8 cellular contexts compared by ENCODE assay signal in genomic region chr18:27017901-27018500, GRCh38.
DNase-seq lines count a peak whose midpoint lies in the region; ATAC-seq and TF ChIP-seq lines count a peak whose summit lies in the region.

No MANE protein-coding gene starts in this region.

- H2AFZ ChIP-seq in GM23338 = no peak overlapping the region

- H4K20me1 ChIP-seq in GM23338 (replicated peaks; ENCODE audit: insufficient read depth) = no peaks in the 10 kb centered on the region

- TF ChIP-seq CTCF in C4-2B (conservative IDR thresholded peaks at IDR 0.05) (peak; percentile 78), GM23338 (conservative IDR thresholded peaks at IDR 0.05; ENCODE audit: low read depth in 2 of 2) (peak; percentile 78 to 87), right atrium auricular region (IDR thresholded peaks at IDR 0.05) (peak; percentile 38 to 72)

- no peaks in the 10 kb centered on the region for H3K9me2 ChIP-seq in GM23338 (ENCODE audit: insufficient read depth)

- H3K36me3 Mint-ChIP-seq in GM23338 (ENCODE audit: low read depth) = no peaks in the 10 kb centered on the region
- no peaks in the 10 kb centered on the region for H3K36me3 Mint-ChIP-seq in T-helper 2 cell treated with Interferon-gamma antibody and Interleukin-4, amounts not matched to agents 5 μg/mL and 100 μg/mL, for 36 hours (ENCODE audit: low read depth)

- H3K79me2 ChIP-seq in GM23338 (replicated peaks; ENCODE audit: insufficient read depth) = no peaks in the 10 kb centered on the region

- no peak overlapping the region for H3K4me3 Mint-ChIP-seq in GM23338
- H3K4me3 Mint-ChIP-seq in T-helper 2 cell treated with Interferon-gamma antibody and Interleukin-4, amounts not matched to agents 5 μg/mL and 100 μg/mL, for 36 hours = no peak overlapping the region

- no peaks in the 10 kb centered on the region for H3K27me3 Mint-ChIP-seq in GM23338 (ENCODE audit: insufficient read depth, low read depth, poor library complexity)
- no peaks in the 10 kb centered on the region for H3K27me3 Mint-ChIP-seq in T-helper 2 cell treated with Interferon-gamma antibody and Interleukin-4, amounts not matched to agents 5 μg/mL and 100 μg/mL, for 36 hours (ENCODE audit: low read depth)

- no peaks in the 10 kb centered on the region for H3K9me3 ChIP-seq in right atrium auricular region

- no peak overlapping the region for H3K27ac ChIP-seq in C4-2B
- no peak overlapping the region for H3K27ac ChIP-seq in GM23338 (ENCODE audit: low read depth)
- H3K27ac ChIP-seq in right atrium auricular region = no peak overlapping the region

- H3K4me2 ChIP-seq in GM23338 = no peak overlapping the region

- peaks cover 6% of the 10 kb centered on the region; the same call in 2 of the 3 replicates for H3K4me1 Mint-ChIP-seq in GM23338
- no peaks in the 10 kb centered on the region for H3K4me1 Mint-ChIP-seq in T-helper 2 cell treated with Interferon-gamma antibody and Interleukin-4, amounts not matched to agents 5 μg/mL and 100 μg/mL, for 36 hours (ENCODE audit: low read depth)

- peaks cover 7% of the 10 kb centered on the region; the same call in 1 of the 2 replicates for H3K4me1 ChIP-seq in GM23338 (ENCODE audit: insufficient read depth)
- H3K4me1 ChIP-seq in right atrium auricular region = no peaks in the 10 kb centered on the region

- H3K9me3 Mint-ChIP-seq in GM23338 = no peaks in the 10 kb centered on the region
- H3K9me3 Mint-ChIP-seq in T-helper 2 cell treated with Interferon-gamma antibody and Interleukin-4, amounts not matched to agents 5 μg/mL and 100 μg/mL, for 36 hours = no peaks in the 10 kb centered on the region

- DNase-seq in GM23338 (ENCODE audit: low spot score) (peak; percentile 48), RKO (ENCODE audit: low spot score) (peak; percentile 48), right atrium auricular region (ENCODE audit: low spot score) (no peak), anterior cingulate cortex (lab: John Stamatoyannopoulos, UW) (no peak), NCI-H2107 treated with DMSO at 0.1 percent for 48 hours (lab: John Stamatoyannopoulos, UW; ENCODE audit: unreplicated experiment) (no peak)
- DNase-seq in T-helper 2 cell treated with Interferon-gamma antibody and Interleukin-4, amounts not matched to agents 5 μg/mL and 100 μg/mL, for 36 hours (ENCODE audit: low spot score) = no peak
- DNase-seq in effector CD4-positive, alpha-beta T cell = no peak

- H3K27ac Mint-ChIP-seq in GM23338 = no peak overlapping the region
- no peak overlapping the region for H3K27ac Mint-ChIP-seq in T-helper 2 cell treated with Interferon-gamma antibody and Interleukin-4, amounts not matched to agents 5 μg/mL and 100 μg/mL, for 36 hours

- H3K4me3 ChIP-seq in GM23338 (no peak overlapping the region), right atrium auricular region (no peak overlapping the region)

- H3K27me3 ChIP-seq in GM23338 (ENCODE audit: insufficient read depth) (no peaks in the 10 kb centered on the region), right atrium auricular region (no peaks in the 10 kb centered on the region)

- H3K36me3 ChIP-seq in GM23338 (ENCODE audit: insufficient read depth) (no peaks in the 10 kb centered on the region), right atrium auricular region (no peaks in the 10 kb centered on the region)

- peak; percentile 48; the same call in 2 of the 3 replicates for ATAC-seq in GM23338

- H3F3A ChIP-seq in GM23338 (replicated peaks; ENCODE audit: low read depth) = no peaks in the 10 kb centered on the region

TF ChIP-seq in GM23338, 12 proteins besides CTCF, POLR2A, EP300 and RAD21 (continues in another document):
- TF ChIP-seq EZH2 (IDR thresholded peaks at IDR 0.05; ENCODE audit: low read depth, unreplicated experiment) (no peak), EZH2phosphoT487 (IDR thresholded peaks at IDR 0.05; ENCODE audit: unreplicated experiment) (no peak), STAT1 (IDR thresholded peaks at IDR 0.05; ENCODE audit: unreplicated experiment) (no peak), REST (IDR thresholded peaks at IDR 0.05; ENCODE audit: unreplicated experiment) (no peak), ZNF114 (CRISPR knock-in tag; IDR thresholded peaks at IDR 0.05) (no peak), CREB1 (CRISPR knock-in tag; IDR thresholded peaks at IDR 0.05; ENCODE audit: low read depth) (no peak), NANOG (IDR thresholded peaks at IDR 0.05; ENCODE audit: borderline replicate concordance) (no peak), JUNB (IDR thresholded peaks at IDR 0.05; ENCODE audit: unreplicated experiment) (no peak), ZNF331 (CRISPR knock-in tag; IDR thresholded peaks at IDR 0.05; ENCODE audit: low read depth) (no peak)

Comparison
In these comparisons a context has a peak if more than half of its experiments do, and no peak if none do; other contexts are left out.
1. DNase-seq: peak in GM23338 (single experiment) and RKO (single experiment); none in right atrium auricular region (single experiment), T-helper 2 cell treated with Interferon-gamma antibody and Interleukin-4, amounts not matched to agents 5 μg/mL and 100 μg/mL, for 36 hours (single experiment), anterior cingulate cortex (0 of 58), effector CD4-positive, alpha-beta T cell (single experiment) and NCI-H2107 treated with DMSO at 0.1 percent for 48 hours (single experiment).
2. Peak in every context shown above with its lines, with median percentiles within 50 percentile points of each other: CTCF ChIP-seq.